Comparison of ENCODE assay signal across 8 cellular contexts in genomic region chr7:73557108-73557396, GRCh38. TPM values are rescaled to one million over a fixed set of nuclear protein-coding genes. Genes with fewer than 3 reads are reported as not detected.
DNase-seq lines count a peak whose midpoint lies in the region; ATAC-seq, FAIRE-seq and TF ChIP-seq lines count a peak whose summit lies in the region.

No MANE protein-coding gene starts in this region.

- peaks cover 10% of the 10 kb centered on the region for H3K36me3 Mint-ChIP-seq in natural killer cell treated with Interleukin-12 subunit alpha and Interleukin-12 subunit beta and Interleukin-15 and Interleukin-18, amount 100 ng/mL, for 72 hours

- no peak for FAIRE-seq in H54 (lab: Jason Lieb, UNC)

- peak overlapping the region; percentile 89 to 94 for H3K27ac Mint-ChIP-seq in natural killer cell treated with Interleukin-12 subunit alpha and Interleukin-12 subunit beta and Interleukin-15 and Interleukin-18, amount 100 ng/mL, for 72 hours

- peak overlapping the region; percentile 84 for H3K4me3 ChIP-seq in fibroblast of the aortic adventitia (ENCODE audit: low read depth, low read length)

- peaks cover 25 to 28% of the 10 kb centered on the region in 2 donors for H3K4me1 Mint-ChIP-seq in natural killer cell treated with Interleukin-12 subunit alpha and Interleukin-12 subunit beta and Interleukin-15 and Interleukin-18, amount 100 ng/mL, for 72 hours (ENCODE audit: low read depth in 2 of 2)

- DNase-seq in Daoy (ENCODE audit: low read depth) (peak; percentile 100), H54 (ENCODE audit: insufficient read length, low spot score) (peak; percentile 86), LoVo (ENCODE audit: low spot score) (peak; percentile 99), RPMI7951 (ENCODE audit: low read depth) (peak; percentile 94), fibroblast of the aortic adventitia (ENCODE audit: low read depth) (peak; percentile 86)
- DNase-seq in activated effector memory CD4-positive, alpha-beta T cell treated with anti-CD3 and anti-CD28 coated beads, Interleukin-2, amount 50 U/mL, for 16 hours, result peak; percentile 97
- peak; percentile 98 for DNase-seq in natural killer cell treated with Interleukin-12 subunit alpha and Interleukin-12 subunit beta and Interleukin-15 and Interleukin-18, amount 100 ng/mL, for 72 hours (ENCODE audit: low spot score)
- peak; percentile 89 for DNase-seq in stimulated activated naive CD4-positive, alpha-beta T cell treated with Interleukin-2 at 50 U/mL for 16 hours (lab: John Stamatoyannopoulos, UW)

- no peak for TF ChIP-seq CTCF in fibroblast of the aortic adventitia (IDR thresholded peaks at IDR 0.05; ENCODE audit: insufficient read depth, low read length)

- no peaks in the 10 kb centered on the region for H3K9me3 Mint-ChIP-seq in natural killer cell treated with Interleukin-12 subunit alpha and Interleukin-12 subunit beta and Interleukin-15 and Interleukin-18, amount 100 ng/mL, for 72 hours

- H3K27me3 Mint-ChIP-seq in natural killer cell treated with Interleukin-12 subunit alpha and Interleukin-12 subunit beta and Interleukin-15 and Interleukin-18, amount 100 ng/mL, for 72 hours, result no peaks in the 10 kb centered on the region

- TF ChIP-seq POLR2A in H54 (IDR thresholded peaks at IDR 0.05; ENCODE audit: low read depth, low read length), result no peak

- peak; percentile 97 for ATAC-seq in natural killer cell treated with Interleukin-12 subunit alpha and Interleukin-12 subunit beta and Interleukin-15 and Interleukin-18, amount 100 ng/mL, for 72 hours

- H3K4me3 Mint-ChIP-seq in natural killer cell treated with Interleukin-12 subunit alpha and Interleukin-12 subunit beta and Interleukin-15 and Interleukin-18, amount 100 ng/mL, for 72 hours, result peak overlapping the region; percentile 98

RNA-seq across cellular contexts. Expression of gene BCL7B, which starts 0.4 kb away (rescaled TPM):
- total RNA-seq in Daoy (2014; rRNA removed; shearing (Covaris generic)), result 56.7 and 66.7 TPM in 2 replicates
- total RNA-seq in RPMI7951 (2014; rRNA removed; shearing (Covaris generic)), result 32.8 and 33.1 TPM in 2 replicates
- 23.4 and 34.2 TPM in 2 replicates for total RNA-seq in fibroblast of the aortic adventitia (ENCODE audit: low replicate concordance)
- 10 to 100 TPM; 78.7 to 83.7 TPM for total RNA-seq in natural killer cell treated with Interleukin-12 subunit alpha and Interleukin-12 subunit beta and Interleukin-15 and Interleukin-18, amount 100 ng/mL, for 72 hours

RNA-seq across cellular contexts. Expression of gene TBL2, which starts 21.3 kb away (rescaled TPM):
- 70.2 and 101 TPM in 2 replicates for total RNA-seq in Daoy (2014; rRNA removed; shearing (Covaris generic))
- total RNA-seq in RPMI7951 (2014; rRNA removed; shearing (Covaris generic)), result 78.9 and 88.3 TPM in 2 replicates
- total RNA-seq in fibroblast of the aortic adventitia (ENCODE audit: low replicate concordance), result 16.4 and 44.6 TPM in 2 replicates
- 10 to 100 TPM; 30.7 to 36.6 TPM for total RNA-seq in natural killer cell treated with Interleukin-12 subunit alpha and Interleukin-12 subunit beta and Interleukin-15 and Interleukin-18, amount 100 ng/mL, for 72 hours

RNA-seq across cellular contexts. Expression of gene BAZ1B, which starts 35.0 kb away (rescaled TPM):
- total RNA-seq in Daoy (2014; rRNA removed; shearing (Covaris generic)), result 133 and 169 TPM in 2 replicates
- 54.2 and 60.4 TPM in 2 replicates for total RNA-seq in RPMI7951 (2014; rRNA removed; shearing (Covaris generic))
- 75.6 and 175 TPM in 2 replicates for total RNA-seq in fibroblast of the aortic adventitia (ENCODE audit: low replicate concordance)
- total RNA-seq in natural killer cell treated with Interleukin-12 subunit alpha and Interleukin-12 subunit beta and Interleukin-15 and Interleukin-18, amount 100 ng/mL, for 72 hours, result 100 to 1,000 TPM in 1 of 2 donors, 10 to 100 TPM in 1; 79.0 to 132 TPM

Comparison
In these comparisons a context has a peak if more than half of its experiments do, and no peak if none do; other contexts are left out.
1. Peak in every context shown above with its lines: DNase-seq, ATAC-seq and H3K4me3 ChIP-seq.